ENCODE assay signal across 1 cellular context in genomic region chr17:57634713-57635465, GRCh38.
TF ChIP-seq lines count a peak whose summit lies in the region.

No MANE protein-coding gene starts in this region.

TF ChIP-seq in HCT116, 20 proteins besides CTCF, POLR2A, EP300 and RAD21 (continued from another document):
- TF ChIP-seq, protein P1, sequence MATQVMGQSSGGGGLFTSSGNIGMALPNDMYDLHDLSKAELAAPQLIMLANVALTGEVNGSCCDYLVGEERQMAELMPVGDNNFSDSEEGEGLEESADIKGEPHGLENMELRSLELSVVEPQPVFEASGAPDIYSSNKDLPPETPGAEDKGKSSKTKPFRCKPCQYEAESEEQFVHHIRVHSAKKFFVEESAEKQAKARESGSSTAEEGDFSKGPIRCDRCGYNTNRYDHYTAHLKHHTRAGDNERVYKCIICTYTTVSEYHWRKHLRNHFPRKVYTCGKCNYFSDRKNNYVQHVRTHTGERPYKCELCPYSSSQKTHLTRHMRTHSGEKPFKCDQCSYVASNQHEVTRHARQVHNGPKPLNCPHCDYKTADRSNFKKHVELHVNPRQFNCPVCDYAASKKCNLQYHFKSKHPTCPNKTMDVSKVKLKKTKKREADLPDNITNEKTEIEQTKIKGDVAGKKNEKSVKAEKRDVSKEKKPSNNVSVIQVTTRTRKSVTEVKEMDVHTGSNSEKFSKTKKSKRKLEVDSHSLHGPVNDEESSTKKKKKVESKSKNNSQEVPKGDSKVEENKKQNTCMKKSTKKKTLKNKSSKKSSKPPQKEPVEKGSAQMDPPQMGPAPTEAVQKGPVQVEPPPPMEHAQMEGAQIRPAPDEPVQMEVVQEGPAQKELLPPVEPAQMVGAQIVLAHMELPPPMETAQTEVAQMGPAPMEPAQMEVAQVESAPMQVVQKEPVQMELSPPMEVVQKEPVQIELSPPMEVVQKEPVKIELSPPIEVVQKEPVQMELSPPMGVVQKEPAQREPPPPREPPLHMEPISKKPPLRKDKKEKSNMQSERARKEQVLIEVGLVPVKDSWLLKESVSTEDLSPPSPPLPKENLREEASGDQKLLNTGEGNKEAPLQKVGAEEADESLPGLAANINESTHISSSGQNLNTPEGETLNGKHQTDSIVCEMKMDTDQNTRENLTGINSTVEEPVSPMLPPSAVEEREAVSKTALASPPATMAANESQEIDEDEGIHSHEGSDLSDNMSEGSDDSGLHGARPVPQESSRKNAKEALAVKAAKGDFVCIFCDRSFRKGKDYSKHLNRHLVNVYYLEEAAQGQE (IDR thresholded peaks at IDR 0.05; ENCODE audit: low read depth) = no peak
- TF ChIP-seq CBX3 (IDR thresholded peaks at IDR 0.05; ENCODE audit: low read depth) (no peak), EGR1 (IDR thresholded peaks at IDR 0.05; ENCODE audit: low read depth) (no peak), FOSL1 (IDR thresholded peaks at IDR 0.05; ENCODE audit: low read depth) (no peak), YY1 (IDR thresholded peaks at IDR 0.05; ENCODE audit: extremely low read depth, insufficient replicate concordance, low read depth, low read length) (no peak), SRF (IDR thresholded peaks at IDR 0.05; ENCODE audit: low read depth) (no peak), CEBPB (IDR thresholded peaks at IDR 0.05; ENCODE audit: low read depth) (no peak)
